Comparison of ENCODE assay signal across 1 cellular context in the genomic region with DNA sequence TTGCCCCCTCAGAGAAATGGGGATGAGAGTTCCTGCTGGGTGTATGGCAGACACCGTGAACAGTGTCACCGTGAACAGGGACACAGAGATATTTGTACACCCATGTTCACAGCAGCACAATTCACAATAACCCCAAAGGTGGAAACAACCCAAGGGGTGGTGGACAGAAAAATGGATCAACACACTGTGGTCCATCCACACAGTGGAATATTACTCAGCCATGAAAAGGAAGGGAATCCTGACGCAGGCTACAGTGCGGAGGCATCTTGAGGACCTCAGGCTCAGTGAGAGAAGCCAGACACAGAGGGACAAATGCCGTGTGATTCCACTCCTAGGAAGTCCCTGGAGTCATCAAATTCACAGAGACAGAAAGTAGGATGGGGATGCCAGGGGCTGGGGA.
A peak's percentile ranks its signal among the peaks of the same experiment; 100 is the strongest.
TF ChIP-seq lines count a peak whose summit lies in the region.

No MANE protein-coding gene starts in this region.

TF ChIP-seq in K562, 482 proteins besides CTCF, POLR2A, EP300 and RAD21:
- TF ChIP-seq MAFG (tag; conservative IDR thresholded peaks at IDR 0.05) (no peak), SRSF3 (IDR thresholded peaks at IDR 0.05; ENCODE audit: insufficient read depth, low read length) (no peak), SMAD2 (IDR thresholded peaks at IDR 0.05; ENCODE audit: low read depth, low read length) (no peak), KDM1A (IDR thresholded peaks at IDR 0.05) (peak; percentile 24 to 57; a peak in 3 of 4 replicates), ZFPM2 (CRISPR knock-in tag; IDR thresholded peaks at IDR 0.05) (no peak), MYBL2 (IDR thresholded peaks at IDR 0.05; ENCODE audit: low read depth) (no peak), MYBL2 (CRISPR knock-in tag; IDR thresholded peaks at IDR 0.05; ENCODE audit: borderline replicate concordance) (no peak), ZBED1 (IDR thresholded peaks at IDR 0.05) (no peak), ZNF146 (CRISPR knock-in tag; IDR thresholded peaks at IDR 0.05; ENCODE audit: unreplicated experiment) (peak; percentile 100), GABPB1 (CRISPR knock-in tag; IDR thresholded peaks at IDR 0.05) (no peak), ESRRA (IDR thresholded peaks at IDR 0.05; ENCODE audit: borderline replicate concordance, low read depth) (no peak), GABPB2 (CRISPR knock-in tag; conservative IDR thresholded peaks at IDR 0.05) (no peak), SOX6 (IDR thresholded peaks at IDR 0.05) (no peak), CBX2 (IDR thresholded peaks at IDR 0.05; ENCODE audit: insufficient read depth, low read length, poor library complexity, severe bottlenecking) (no peak), DLX4 (CRISPR knock-in tag; IDR thresholded peaks at IDR 0.05) (no peak), ZNF134 (CRISPR knock-in tag; conservative IDR thresholded peaks at IDR 0.05) (no peak), ZNF274 (IDR thresholded peaks at IDR 0.05; ENCODE audit: borderline replicate concordance, low read depth, low read length) (no peak), HDGF (IDR thresholded peaks at IDR 0.05) (no peak), KLF1 (tag; IDR thresholded peaks at IDR 0.05) (no peak), OTX1 (CRISPR knock-in tag; IDR thresholded peaks at IDR 0.05) (no peak), ZNF174 (CRISPR knock-in tag; IDR thresholded peaks at IDR 0.05) (no peak), ZNF551 (CRISPR knock-in tag; IDR thresholded peaks at IDR 0.05) (no peak), PML (IDR thresholded peaks at IDR 0.05; ENCODE audit: low read length) (no peak), PYGO2 (tag; IDR thresholded peaks at IDR 0.05) (no peak), BCOR (IDR thresholded peaks at IDR 0.05) (peak; percentile 78), RHOXF2B (CRISPR knock-in tag; conservative IDR thresholded peaks at IDR 0.05) (no peak), SMARCA5 (IDR thresholded peaks at IDR 0.05) (peak; percentile 67; the same call in 1 of the 2 replicates), GATAD2B (IDR thresholded peaks at IDR 0.05; ENCODE audit: borderline replicate concordance) (no peak), FOXK2 (conservative IDR thresholded peaks at IDR 0.05 in 1 of 2, IDR thresholded peaks at IDR 0.05 in 1 of 2; ENCODE audit: low read depth in 2 of 2) (no peak), NONO (IDR thresholded peaks at IDR 0.05; ENCODE audit: low read depth in 2 of 2, low read length in 1 of 2) (no peak), ZNF121 (CRISPR knock-in tag; conservative IDR thresholded peaks at IDR 0.05) (peak; percentile 80), RBM25 (IDR thresholded peaks at IDR 0.05; ENCODE audit: low read depth, low read length, severe bottlenecking) (peak; percentile 63), U2AF2 (optimal IDR thresholded peaks at IDR 0.05; ENCODE audit: low read depth, low read length) (no peak), SREBF2 (CRISPR knock-in tag; IDR thresholded peaks at IDR 0.05) (no peak), PHF21A (IDR thresholded peaks at IDR 0.05; ENCODE audit: borderline replicate concordance, low read depth) (no peak), ZNF444 (CRISPR knock-in tag; IDR thresholded peaks at IDR 0.05) (no peak), SMARCC2 (IDR thresholded peaks at IDR 0.05; ENCODE audit: low read depth) (no peak), ZNF644 (tag; IDR thresholded peaks at IDR 0.05; ENCODE audit: low read depth) (no peak), NUFIP1 (IDR thresholded peaks at IDR 0.05; ENCODE audit: partially characterized antibody) (no peak), MBD2 (IDR thresholded peaks at IDR 0.05; ENCODE audit: borderline replicate concordance, low read depth) (no peak), MLLT1 (IDR thresholded peaks at IDR 0.05) (no peak), SP2 (IDR thresholded peaks at IDR 0.05; ENCODE audit: extremely low read depth, low read depth, low read length, poor library complexity, severe bottlenecking) (no peak), ZNF766 (CRISPR knock-in tag; conservative IDR thresholded peaks at IDR 0.05) (no peak), ZNF79 (CRISPR knock-in tag; IDR thresholded peaks at IDR 0.05; ENCODE audit: low read depth) (no peak)
- TF ChIP-seq, protein P1, sequence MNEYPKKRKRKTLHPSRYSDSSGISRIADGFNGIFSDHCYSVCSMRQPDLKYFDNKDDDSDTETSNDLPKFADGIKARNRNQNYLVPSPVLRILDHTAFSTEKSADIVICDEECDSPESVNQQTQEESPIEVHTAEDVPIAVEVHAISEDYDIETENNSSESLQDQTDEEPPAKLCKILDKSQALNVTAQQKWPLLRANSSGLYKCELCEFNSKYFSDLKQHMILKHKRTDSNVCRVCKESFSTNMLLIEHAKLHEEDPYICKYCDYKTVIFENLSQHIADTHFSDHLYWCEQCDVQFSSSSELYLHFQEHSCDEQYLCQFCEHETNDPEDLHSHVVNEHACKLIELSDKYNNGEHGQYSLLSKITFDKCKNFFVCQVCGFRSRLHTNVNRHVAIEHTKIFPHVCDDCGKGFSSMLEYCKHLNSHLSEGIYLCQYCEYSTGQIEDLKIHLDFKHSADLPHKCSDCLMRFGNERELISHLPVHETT (CRISPR knock-in tag; conservative IDR thresholded peaks at IDR 0.05 in 1 of 2, IDR thresholded peaks at IDR 0.05 in 1 of 2) = no peak
- TF ChIP-seq, protein P2, sequence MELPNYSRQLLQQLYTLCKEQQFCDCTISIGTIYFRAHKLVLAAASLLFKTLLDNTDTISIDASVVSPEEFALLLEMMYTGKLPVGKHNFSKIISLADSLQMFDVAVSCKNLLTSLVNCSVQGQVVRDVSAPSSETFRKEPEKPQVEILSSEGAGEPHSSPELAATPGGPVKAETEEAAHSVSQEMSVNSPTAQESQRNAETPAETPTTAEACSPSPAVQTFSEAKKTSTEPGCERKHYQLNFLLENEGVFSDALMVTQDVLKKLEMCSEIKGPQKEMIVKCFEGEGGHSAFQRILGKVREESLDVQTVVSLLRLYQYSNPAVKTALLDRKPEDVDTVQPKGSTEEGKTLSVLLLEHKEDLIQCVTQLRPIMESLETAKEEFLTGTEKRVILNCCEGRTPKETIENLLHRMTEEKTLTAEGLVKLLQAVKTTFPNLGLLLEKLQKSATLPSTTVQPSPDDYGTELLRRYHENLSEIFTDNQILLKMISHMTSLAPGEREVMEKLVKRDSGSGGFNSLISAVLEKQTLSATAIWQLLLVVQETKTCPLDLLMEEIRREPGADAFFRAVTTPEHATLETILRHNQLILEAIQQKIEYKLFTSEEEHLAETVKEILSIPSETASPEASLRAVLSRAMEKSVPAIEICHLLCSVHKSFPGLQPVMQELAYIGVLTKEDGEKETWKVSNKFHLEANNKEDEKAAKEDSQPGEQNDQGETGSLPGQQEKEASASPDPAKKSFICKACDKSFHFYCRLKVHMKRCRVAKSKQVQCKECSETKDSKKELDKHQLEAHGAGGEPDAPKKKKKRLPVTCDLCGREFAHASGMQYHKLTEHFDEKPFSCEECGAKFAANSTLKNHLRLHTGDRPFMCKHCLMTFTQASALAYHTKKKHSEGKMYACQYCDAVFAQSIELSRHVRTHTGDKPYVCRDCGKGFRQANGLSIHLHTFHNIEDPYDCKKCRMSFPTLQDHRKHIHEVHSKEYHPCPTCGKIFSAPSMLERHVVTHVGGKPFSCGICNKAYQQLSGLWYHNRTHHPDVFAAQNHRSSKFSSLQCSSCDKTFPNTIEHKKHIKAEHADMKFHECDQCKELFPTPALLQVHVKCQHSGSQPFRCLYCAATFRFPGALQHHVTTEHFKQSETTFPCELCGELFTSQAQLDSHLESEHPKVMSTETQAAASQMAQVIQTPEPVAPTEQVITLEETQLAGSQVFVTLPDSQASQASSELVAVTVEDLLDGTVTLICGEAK (IDR thresholded peaks at IDR 0.05) = no peak
- TF ChIP-seq, protein P2 (CRISPR knock-in tag; IDR thresholded peaks at IDR 0.05) = no peak
- TF ChIP-seq, protein P3, sequence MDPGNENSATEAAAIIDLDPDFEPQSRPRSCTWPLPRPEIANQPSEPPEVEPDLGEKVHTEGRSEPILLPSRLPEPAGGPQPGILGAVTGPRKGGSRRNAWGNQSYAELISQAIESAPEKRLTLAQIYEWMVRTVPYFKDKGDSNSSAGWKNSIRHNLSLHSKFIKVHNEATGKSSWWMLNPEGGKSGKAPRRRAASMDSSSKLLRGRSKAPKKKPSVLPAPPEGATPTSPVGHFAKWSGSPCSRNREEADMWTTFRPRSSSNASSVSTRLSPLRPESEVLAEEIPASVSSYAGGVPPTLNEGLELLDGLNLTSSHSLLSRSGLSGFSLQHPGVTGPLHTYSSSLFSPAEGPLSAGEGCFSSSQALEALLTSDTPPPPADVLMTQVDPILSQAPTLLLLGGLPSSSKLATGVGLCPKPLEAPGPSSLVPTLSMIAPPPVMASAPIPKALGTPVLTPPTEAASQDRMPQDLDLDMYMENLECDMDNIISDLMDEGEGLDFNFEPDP (CRISPR knock-in tag; IDR thresholded peaks at IDR 0.05) = no peak
- TF ChIP-seq, protein P4, sequence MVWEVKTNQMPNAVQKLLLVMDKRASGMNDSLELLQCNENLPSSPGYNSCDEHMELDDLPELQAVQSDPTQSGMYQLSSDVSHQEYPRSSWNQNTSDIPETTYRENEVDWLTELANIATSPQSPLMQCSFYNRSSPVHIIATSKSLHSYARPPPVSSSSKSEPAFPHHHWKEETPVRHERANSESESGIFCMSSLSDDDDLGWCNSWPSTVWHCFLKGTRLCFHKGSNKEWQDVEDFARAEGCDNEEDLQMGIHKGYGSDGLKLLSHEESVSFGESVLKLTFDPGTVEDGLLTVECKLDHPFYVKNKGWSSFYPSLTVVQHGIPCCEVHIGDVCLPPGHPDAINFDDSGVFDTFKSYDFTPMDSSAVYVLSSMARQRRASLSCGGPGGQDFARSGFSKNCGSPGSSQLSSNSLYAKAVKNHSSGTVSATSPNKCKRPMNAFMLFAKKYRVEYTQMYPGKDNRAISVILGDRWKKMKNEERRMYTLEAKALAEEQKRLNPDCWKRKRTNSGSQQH (CRISPR knock-in tag; IDR thresholded peaks at IDR 0.05) = no peak
- TF ChIP-seq, protein P5, sequence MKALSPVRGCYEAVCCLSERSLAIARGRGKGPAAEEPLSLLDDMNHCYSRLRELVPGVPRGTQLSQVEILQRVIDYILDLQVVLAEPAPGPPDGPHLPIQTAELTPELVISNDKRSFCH (CRISPR knock-in tag; IDR thresholded peaks at IDR 0.05) = no peak
- TF ChIP-seq, protein P5 (tag; IDR thresholded peaks at IDR 0.05) = no peak
- TF ChIP-seq, protein P6, sequence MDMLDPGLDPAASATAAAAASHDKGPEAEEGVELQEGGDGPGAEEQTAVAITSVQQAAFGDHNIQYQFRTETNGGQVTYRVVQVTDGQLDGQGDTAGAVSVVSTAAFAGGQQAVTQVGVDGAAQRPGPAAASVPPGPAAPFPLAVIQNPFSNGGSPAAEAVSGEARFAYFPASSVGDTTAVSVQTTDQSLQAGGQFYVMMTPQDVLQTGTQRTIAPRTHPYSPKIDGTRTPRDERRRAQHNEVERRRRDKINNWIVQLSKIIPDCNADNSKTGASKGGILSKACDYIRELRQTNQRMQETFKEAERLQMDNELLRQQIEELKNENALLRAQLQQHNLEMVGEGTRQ (CRISPR knock-in tag; IDR thresholded peaks at IDR 0.05) = no peak
TF ChIP-seq in K562: peak in this region for 6.
